Comparison of ENCODE assay signal across 11 cellular contexts in the genomic region with DNA sequence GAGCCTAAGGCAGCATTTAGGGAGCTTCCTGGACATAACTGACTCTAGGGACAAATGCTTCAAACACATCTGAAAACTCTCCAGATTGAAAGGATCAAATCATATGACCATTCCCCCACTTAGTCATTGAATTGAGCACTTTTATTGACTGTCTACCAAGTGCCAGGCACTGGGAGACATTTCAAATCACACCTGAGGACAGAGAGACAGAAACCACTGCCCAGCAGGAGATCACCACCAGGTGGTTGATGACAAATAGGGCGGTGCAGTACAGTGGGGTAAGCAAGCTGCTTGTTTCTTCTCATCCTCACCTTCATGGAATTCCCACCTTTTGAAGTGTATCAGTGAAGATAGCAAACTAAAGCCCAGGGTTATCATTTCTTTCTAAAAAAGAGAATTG. TPM values are rescaled to one million over a fixed set of nuclear protein-coding genes. Genes with fewer than 3 reads are reported as not detected.
DNase-seq lines count a peak whose midpoint lies in the region; ATAC-seq and TF ChIP-seq lines count a peak whose summit lies in the region.
"Had no signal": no experiment of that assay in that cellular context is flagged by ENCODE, and none has a peak within 500 bp of the region (broad histone marks: within the 10 kb centered on the region; RNA-seq: fewer than 3 reads in every experiment).

No MANE protein-coding gene starts in this region.

- H3K27ac ChIP-seq in neural progenitor cell = no peak overlapping the region
- H3K27ac ChIP-seq: 22Rv1, VCaP had no signal

- TF ChIP-seq CTCF in neural progenitor cell (IDR thresholded peaks at IDR 0.05) (no peak), endothelial cell (IDR thresholded peaks at IDR 0.05; ENCODE audit: unreplicated experiment) (no peak)

- no peak for ATAC-seq in activated T-helper 17 cell treated with anti-CD3 and anti-CD28 coated beads, Interleukin-2, amount 50 U/mL, for 72 hours (replicated peaks)
- ATAC-seq in GM21526 (IDR thresholded peaks at IDR 0.05; ENCODE audit: low FRiP score, unreplicated experiment) (no peak), GM21737 (IDR thresholded peaks at IDR 0.05; ENCODE audit: unreplicated experiment) (no peak)

- H3F3A ChIP-seq in neural progenitor cell (ENCODE audit: low read depth) = no peaks in the 10 kb centered on the region

- no peaks in the 10 kb centered on the region for H3K79me2 ChIP-seq in neural progenitor cell (ENCODE audit: low read depth)

- no peaks in the 10 kb centered on the region for H3K27me3 Mint-ChIP-seq in activated T-helper 17 cell treated with anti-CD3 and anti-CD28 coated beads, Interleukin-2, amount 50 U/mL, for 72 hours
- H3K27me3 Mint-ChIP-seq in neural progenitor cell (ENCODE audit: insufficient read depth, low read depth) (peaks cover 7% of the 10 kb centered on the region), endothelial cell (ENCODE audit: unreplicated experiment) (peaks cover 8% of the 10 kb centered on the region)

- no peaks in the 10 kb centered on the region for H3K36me3 ChIP-seq in neural progenitor cell

- H3K9me3 Mint-ChIP-seq in activated T-helper 17 cell treated with anti-CD3 and anti-CD28 coated beads, Interleukin-2, amount 50 U/mL, for 72 hours = no peaks in the 10 kb centered on the region
- H3K9me3 Mint-ChIP-seq in neural progenitor cell = no peaks in the 10 kb centered on the region
- H3K9me3 Mint-ChIP-seq in endothelial cell (ENCODE audit: unreplicated experiment) = no peaks in the 10 kb centered on the region

- H3K4me1 Mint-ChIP-seq in activated T-helper 17 cell treated with anti-CD3 and anti-CD28 coated beads, Interleukin-2, amount 50 U/mL, for 72 hours = peaks cover 63% of the 10 kb centered on the region
- H3K4me1 Mint-ChIP-seq in neural progenitor cell (peaks cover 19% of the 10 kb centered on the region), endothelial cell (ENCODE audit: unreplicated experiment) (no peaks in the 10 kb centered on the region)

- H3K9ac ChIP-seq in neural progenitor cell = no peak overlapping the region

- no peak overlapping the region for H2AFZ ChIP-seq in neural progenitor cell (replicated peaks)

- no peak overlapping the region for H3K4me3 ChIP-seq in neural progenitor cell

- peaks cover 6% of the 10 kb centered on the region for H3K36me3 Mint-ChIP-seq in activated T-helper 17 cell treated with anti-CD3 and anti-CD28 coated beads, Interleukin-2, amount 50 U/mL, for 72 hours (ENCODE audit: low read depth)
- H3K36me3 Mint-ChIP-seq in neural progenitor cell (no peaks in the 10 kb centered on the region), endothelial cell (ENCODE audit: low read depth, unreplicated experiment) (no peaks in the 10 kb centered on the region)

- H3K27ac Mint-ChIP-seq in activated T-helper 17 cell treated with anti-CD3 and anti-CD28 coated beads, Interleukin-2, amount 50 U/mL, for 72 hours = peak overlapping the region; percentile 94
- H3K27ac Mint-ChIP-seq in neural progenitor cell (peak overlapping the region; percentile 57), endothelial cell (ENCODE audit: unreplicated experiment) (no peak overlapping the region)

- H3K27me3 ChIP-seq in neural progenitor cell = no peaks in the 10 kb centered on the region

- no peaks in the 10 kb centered on the region for H3K9me3 ChIP-seq in neural progenitor cell (ENCODE audit: low read depth)

- DNase-seq in DMS 273 (lab: John Stamatoyannopoulos, UW; ENCODE audit: unreplicated experiment) (peak; percentile 49), DMS 273 treated with DMSO at 0.1 percent for 48 hours (lab: John Stamatoyannopoulos, UW) (no peak), NCI-H146 treated with DMSO at 0.1 percent for 48 hours (lab: John Stamatoyannopoulos, UW; ENCODE audit: unreplicated experiment) (peak; percentile 87), neural progenitor cell (ENCODE audit: low spot score) (no peak), endothelial cell (ENCODE audit: low spot score) (no peak)
- DNase-seq: glutamatergic neuron had no signal

- peaks cover 7% of the 10 kb centered on the region for H3K4me1 ChIP-seq in neural progenitor cell

- H3K4me2 ChIP-seq in neural progenitor cell = no peak overlapping the region

- H3K4me3 Mint-ChIP-seq in activated T-helper 17 cell treated with anti-CD3 and anti-CD28 coated beads, Interleukin-2, amount 50 U/mL, for 72 hours = peak overlapping the region; percentile 66
- H3K4me3 Mint-ChIP-seq in neural progenitor cell (no peak overlapping the region), endothelial cell (ENCODE audit: unreplicated experiment) (no peak overlapping the region)

- no peaks in the 10 kb centered on the region for H4K20me1 ChIP-seq in neural progenitor cell (ENCODE audit: low read depth)

RNA-seq across cellular contexts. Expression of gene CXCR4, which starts 19.0 kb away (rescaled TPM):
- 100 to 1,000 TPM; 330 to 360 TPM for total RNA-seq in activated T-helper 17 cell treated with anti-CD3 and anti-CD28 coated beads, Interleukin-2, amount 50 U/mL, for 72 hours
- total RNA-seq in neural progenitor cell (ENCODE audit: low replicate concordance) (31.0 and 32.6 TPM in 2 replicates), endothelial cell (ENCODE audit: unreplicated experiment) (255 TPM)

Comparison
In these comparisons a context has a peak if more than half of its experiments do, and no peak if none do; other contexts are left out.
1. DNase-seq: peak in DMS 273 (single experiment) and NCI-H146 treated with DMSO at 0.1 percent for 48 hours (single experiment); none in DMS 273 treated with DMSO at 0.1 percent for 48 hours (single experiment), neural progenitor cell (single experiment) and endothelial cell (single experiment).